In genomic region chr7:74658171-74659004, GRCh38 we compare ENCODE assay signal across 1 cellular context.
TF ChIP-seq lines count a peak whose summit lies in the region.

No MANE protein-coding gene starts in this region.

TF ChIP-seq in GM12878, 131 proteins besides CTCF, POLR2A, EP300 and RAD21 (continued from another document and continues in another):
- TF ChIP-seq ELK1 (IDR thresholded peaks at IDR 0.05; ENCODE audit: low read depth, low read length) (no peak), STAT3 (IDR thresholded peaks at IDR 0.05; ENCODE audit: low read depth, low read length) (no peak), IRF4 (IDR thresholded peaks at IDR 0.05; ENCODE audit: low read depth, low read length) (0 out of 2 replicates have a peak, but pooled peaks have one; percentile 29), SKIL (IDR thresholded peaks at IDR 0.05; ENCODE audit: low read depth, poor library complexity, severe bottlenecking) (no peak), BACH1 (IDR thresholded peaks at IDR 0.05; ENCODE audit: borderline replicate concordance) (peak; percentile 95), ZNF207 (IDR thresholded peaks at IDR 0.05; ENCODE audit: borderline replicate concordance) (no peak), USF1 (IDR thresholded peaks at IDR 0.05; ENCODE audit: borderline replicate concordance, extremely low read length, insufficient read depth, low read depth, low read length) (no peak), E2F8 (IDR thresholded peaks at IDR 0.05; ENCODE audit: low read depth, partially characterized antibody) (no peak), MLLT1 (IDR thresholded peaks at IDR 0.05) (no peak), NRF1 (conservative IDR thresholded peaks at IDR 0.05; ENCODE audit: low read depth, low read length) (peak; percentile 61), ZNF687 (IDR thresholded peaks at IDR 0.05) (0 out of 2 replicates have a peak, but pooled peaks have one; percentile 33), EGR1 (IDR thresholded peaks at IDR 0.05; ENCODE audit: borderline replicate concordance in 1 of 2, low read depth in 2 of 2, low read length in 2 of 2) (peak; percentile 17 to 90), ZNF24 (IDR thresholded peaks at IDR 0.05) (no peak), MYC (IDR thresholded peaks at IDR 0.05; ENCODE audit: insufficient read depth, insufficient read length, insufficient replicate concordance, low read length, severe bottlenecking) (no peak), POLR2AphosphoS5 (IDR thresholded peaks at IDR 0.05; ENCODE audit: low read length) (no peak; the same call in 1 of the 2 replicates), RB1 (IDR thresholded peaks at IDR 0.05; ENCODE audit: borderline replicate concordance) (no peak), CBX3 (IDR thresholded peaks at IDR 0.05; ENCODE audit: borderline replicate concordance, low read depth) (no peak), RUNX3 (IDR thresholded peaks at IDR 0.05; ENCODE audit: low read length) (no peak), PAX5 (IDR thresholded peaks at IDR 0.05; ENCODE audit: borderline replicate concordance, low read depth, low read length) (no peak), SRF (IDR thresholded peaks at IDR 0.05; ENCODE audit: low read depth in 2 of 2, low read length in 2 of 2) (no peak; a peak in 1 of 4 replicates), ATF2 (IDR thresholded peaks at IDR 0.05; ENCODE audit: low read length) (no peak), IRF5 (IDR thresholded peaks at IDR 0.05; ENCODE audit: borderline replicate concordance) (no peak), SPI1 (IDR thresholded peaks at IDR 0.05; ENCODE audit: borderline replicate concordance, insufficient read depth, low read depth, low read length) (no peak), POU2F2 (IDR thresholded peaks at IDR 0.05; ENCODE audit: borderline replicate concordance, low read depth, low read length) (no peak), ZNF384 (IDR thresholded peaks at IDR 0.05; ENCODE audit: borderline replicate concordance, low read depth, low read length) (no peak), IKZF1 (conservative IDR thresholded peaks at IDR 0.05) (peak; percentile 57), ASH2L (IDR thresholded peaks at IDR 0.05; ENCODE audit: borderline replicate concordance, low read depth) (no peak), SMAD1 (IDR thresholded peaks at IDR 0.05; ENCODE audit: low read depth, partially characterized antibody) (no peak), NR2C1 (IDR thresholded peaks at IDR 0.05) (0 out of 2 replicates have a peak, but pooled peaks have one; percentile 44), CBFB (IDR thresholded peaks at IDR 0.05; ENCODE audit: low read depth) (no peak), SMARCA5 (IDR thresholded peaks at IDR 0.05) (no peak), WRNIP1 (IDR thresholded peaks at IDR 0.05; ENCODE audit: borderline replicate concordance, low read depth, low read length) (no peak), CHD2 (IDR thresholded peaks at IDR 0.05; ENCODE audit: borderline replicate concordance, low read depth, low read length) (peak; percentile 59; the same call in 1 of the 2 replicates), GATAD2B (conservative IDR thresholded peaks at IDR 0.05; ENCODE audit: low read depth) (peak; percentile 34; the same call in 1 of the 2 replicates), NBN (IDR thresholded peaks at IDR 0.05) (no peak), MTA3 (IDR thresholded peaks at IDR 0.05; ENCODE audit: borderline replicate concordance, low read length) (no peak), PRDM15 (CRISPR knock-in tag; IDR thresholded peaks at IDR 0.05) (no peak), ZNF217 (IDR thresholded peaks at IDR 0.05) (no peak)
